1 cellular context compared by ENCODE assay signal in the genomic region with DNA sequence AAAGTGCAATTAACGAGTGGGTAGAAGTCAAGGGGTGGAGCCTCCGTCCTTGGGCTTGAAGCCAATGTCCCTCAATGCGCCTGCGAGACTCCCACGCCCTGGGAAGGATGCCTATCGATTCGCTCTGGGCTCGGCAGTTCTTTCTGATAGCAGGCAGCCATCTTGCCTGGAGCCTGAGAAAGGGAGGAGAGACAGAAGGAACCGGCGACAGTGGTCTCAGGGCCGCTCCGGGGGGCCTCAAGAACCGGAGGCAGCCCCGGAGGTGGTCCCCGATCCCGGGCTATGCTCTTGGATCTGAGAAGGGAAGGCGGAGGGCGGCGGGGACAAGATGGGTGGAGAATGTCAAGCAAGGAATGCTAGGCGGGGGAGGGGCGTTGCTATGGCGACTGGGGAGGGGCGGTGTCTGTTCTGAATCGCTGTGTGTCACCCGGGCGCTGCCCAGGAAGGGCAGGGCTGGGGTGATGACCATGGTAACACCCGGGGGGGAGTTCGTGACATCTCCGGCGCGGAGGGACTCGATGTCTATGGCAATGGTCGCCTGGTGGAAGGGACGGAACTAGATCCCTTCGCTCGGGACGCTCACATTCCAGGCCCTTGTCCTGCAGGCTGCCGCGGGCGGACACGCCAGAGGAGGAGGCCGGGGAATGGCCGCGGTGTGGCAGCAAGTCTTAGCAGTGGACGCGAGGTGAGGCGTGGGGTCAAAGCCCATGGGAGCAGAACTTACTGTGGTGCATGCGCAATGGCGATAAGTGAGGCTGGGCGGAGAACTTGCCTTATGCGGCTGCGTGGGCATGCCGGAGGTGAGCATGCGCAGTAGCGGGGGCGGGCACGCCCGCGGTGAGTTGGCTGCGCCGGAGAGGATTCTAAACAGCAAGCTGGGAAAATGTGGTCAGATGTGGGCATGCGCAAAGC.
TF ChIP-seq lines count a peak whose summit lies in the region.

TSS of gene WDR13 (plus strand) at position 140 of the 912 bp plus-strand sequence. CDS start at position 645, 505 bp downstream.

TF ChIP-seq in K562, 482 proteins besides CTCF, POLR2A, EP300 and RAD21 (continued from another document and continues in another):
- TF ChIP-seq SFPQ (IDR thresholded peaks at IDR 0.05; ENCODE audit: low read depth, low read length): no peak
- peak; percentile 73 for TF ChIP-seq HDAC3 (IDR thresholded peaks at IDR 0.05; ENCODE audit: borderline replicate concordance, partially characterized antibody)
- TF ChIP-seq, protein P1, sequence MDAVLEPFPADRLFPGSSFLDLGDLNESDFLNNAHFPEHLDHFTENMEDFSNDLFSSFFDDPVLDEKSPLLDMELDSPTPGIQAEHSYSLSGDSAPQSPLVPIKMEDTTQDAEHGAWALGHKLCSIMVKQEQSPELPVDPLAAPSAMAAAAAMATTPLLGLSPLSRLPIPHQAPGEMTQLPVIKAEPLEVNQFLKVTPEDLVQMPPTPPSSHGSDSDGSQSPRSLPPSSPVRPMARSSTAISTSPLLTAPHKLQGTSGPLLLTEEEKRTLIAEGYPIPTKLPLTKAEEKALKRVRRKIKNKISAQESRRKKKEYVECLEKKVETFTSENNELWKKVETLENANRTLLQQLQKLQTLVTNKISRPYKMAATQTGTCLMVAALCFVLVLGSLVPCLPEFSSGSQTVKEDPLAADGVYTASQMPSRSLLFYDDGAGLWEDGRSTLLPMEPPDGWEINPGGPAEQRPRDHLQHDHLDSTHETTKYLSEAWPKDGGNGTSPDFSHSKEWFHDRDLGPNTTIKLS (IDR thresholded peaks at IDR 0.05; ENCODE audit: borderline replicate concordance, low read depth): peak; percentile 62; the same call in 1 of the 2 replicates
- 0 out of 2 replicates have a peak, but pooled peaks have one; percentile 32 for TF ChIP-seq TEAD4 (IDR thresholded peaks at IDR 0.05; ENCODE audit: low read length)
- no peak for TF ChIP-seq TEAD4 (CRISPR knock-in tag; IDR thresholded peaks at IDR 0.05; ENCODE audit: borderline replicate concordance)
- no peak for TF ChIP-seq ZNF121 (CRISPR knock-in tag; conservative IDR thresholded peaks at IDR 0.05)
- no peak for TF ChIP-seq ZNF263 (CRISPR knock-in tag; IDR thresholded peaks at IDR 0.05; ENCODE audit: borderline replicate concordance)
- no peak for TF ChIP-seq ZNF134 (CRISPR knock-in tag; conservative IDR thresholded peaks at IDR 0.05)
- TF ChIP-seq FOXM1 (IDR thresholded peaks at IDR 0.05; ENCODE audit: low read depth): no peak
- peak; percentile 61; the same call in 1 of the 2 replicates for TF ChIP-seq FOXM1 (CRISPR knock-in tag; IDR thresholded peaks at IDR 0.05; ENCODE audit: low read depth)
- TF ChIP-seq NCOA2 (IDR thresholded peaks at IDR 0.05; ENCODE audit: partially characterized antibody in 2 of 2): no peak
- no peak for TF ChIP-seq ZNF407 (IDR thresholded peaks at IDR 0.05; ENCODE audit: low read depth)
- TF ChIP-seq ZNF41 (CRISPR knock-in tag; conservative IDR thresholded peaks at IDR 0.05): no peak
- 0 out of 2 replicates have a peak, but pooled peaks have one; percentile 48 for TF ChIP-seq CTBP1 (IDR thresholded peaks at IDR 0.05; ENCODE audit: borderline replicate concordance)
- no peak for TF ChIP-seq MCM5 (IDR thresholded peaks at IDR 0.05; ENCODE audit: low read depth)
- TF ChIP-seq MGA (IDR thresholded peaks at IDR 0.05): no peak
- peak; percentile 34; the same call in 1 of the 2 replicates for TF ChIP-seq BHLHE40 (IDR thresholded peaks at IDR 0.05; ENCODE audit: low read length)
- TF ChIP-seq ZNF830 (CRISPR knock-in tag; IDR thresholded peaks at IDR 0.05): 0 out of 2 replicates have a peak, but pooled peaks have one; percentile 62
- TF ChIP-seq, protein P2, sequence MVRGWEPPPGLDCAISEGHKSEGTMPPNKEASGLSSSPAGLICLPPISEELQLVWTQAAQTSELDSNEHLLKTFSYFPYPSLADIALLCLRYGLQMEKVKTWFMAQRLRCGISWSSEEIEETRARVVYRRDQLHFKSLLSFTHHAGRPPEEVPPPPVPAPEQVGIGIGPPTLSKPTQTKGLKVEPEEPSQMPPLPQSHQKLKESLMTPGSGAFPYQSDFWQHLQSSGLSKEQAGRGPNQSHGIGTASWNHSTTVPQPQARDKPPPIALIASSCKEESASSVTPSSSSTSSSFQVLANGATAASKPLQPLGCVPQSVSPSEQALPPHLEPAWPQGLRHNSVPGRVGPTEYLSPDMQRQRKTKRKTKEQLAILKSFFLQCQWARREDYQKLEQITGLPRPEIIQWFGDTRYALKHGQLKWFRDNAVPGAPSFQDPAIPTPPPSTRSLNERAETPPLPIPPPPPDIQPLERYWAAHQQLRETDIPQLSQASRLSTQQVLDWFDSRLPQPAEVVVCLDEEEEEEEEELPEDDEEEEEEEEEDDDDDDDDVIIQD (CRISPR knock-in tag; IDR thresholded peaks at IDR 0.05): no peak
- no peak for TF ChIP-seq RHOXF2B (CRISPR knock-in tag; conservative IDR thresholded peaks at IDR 0.05)
- peak in 1 of 2 experiments; percentile 69; a peak in 2 of 4 replicates for TF ChIP-seq ARNT (IDR thresholded peaks at IDR 0.05)
- TF ChIP-seq TCF7 (IDR thresholded peaks at IDR 0.05; ENCODE audit: borderline replicate concordance): no peak
